Comparison of ENCODE assay signal across 8 cellular contexts in the genomic region with DNA sequence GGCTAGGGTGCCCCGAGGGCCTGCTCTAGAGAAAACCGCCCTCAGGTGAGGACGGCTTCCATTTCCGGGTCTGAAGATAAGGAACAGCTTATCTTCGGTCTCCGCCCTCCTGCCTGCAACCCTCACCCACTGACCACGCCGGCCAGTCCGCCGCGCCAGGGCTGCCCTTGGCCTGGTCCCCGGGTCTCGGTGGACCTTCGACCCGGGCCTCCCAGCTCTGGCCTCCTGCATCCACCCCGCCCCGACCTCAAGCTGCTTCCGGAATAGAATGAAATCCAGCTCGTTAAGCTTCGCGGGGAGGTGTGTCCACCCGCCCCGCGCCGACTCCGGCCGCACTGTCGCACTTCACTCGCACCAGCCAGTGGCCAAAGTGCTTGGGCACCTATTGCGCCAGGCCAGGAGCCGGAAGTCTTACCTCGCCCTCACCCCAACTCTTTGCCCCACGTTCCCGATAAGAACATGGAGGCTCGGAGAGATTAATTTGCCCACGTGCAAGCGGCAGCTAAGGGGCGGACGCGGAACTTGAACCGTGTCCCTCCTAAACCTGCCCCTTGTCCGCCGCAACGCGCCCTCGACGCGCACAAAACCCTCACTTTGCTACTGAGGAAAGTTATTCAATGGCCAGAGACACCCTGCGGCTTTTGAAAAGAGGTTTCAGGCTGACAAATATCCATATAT. TPM values are rescaled to one million over a fixed set of nuclear protein-coding genes. Genes with fewer than 3 reads are reported as not detected.
DNase-seq lines count a peak whose midpoint lies in the region; ATAC-seq and TF ChIP-seq lines count a peak whose summit lies in the region.

No MANE protein-coding gene starts in this region.

- intact Hi-C loops in HCT116 (cut with micrococcal nuclease), result loop anchor here (1.0 to 10.0 kb wide), 7 partner anchors 97 to 732 kb away; partner anchors contain the start of genes CFAP20 and CSNK2A2

- H3K27ac ChIP-seq in HCT116 (ENCODE audit: low read depth, low read length), result peak overlapping the region; percentile 93

- H3K27me3 ChIP-seq in HCT116 (ENCODE audit: insufficient read depth, low read length), result no peaks in the 10 kb centered on the region

- POLR2A ChIA-PET in HCT116 (lab: Charles Lee), result interaction anchor here (0.6 to 2.0 kb wide), 4 partner anchors 10 to 579 kb away, joined by 3 to 13 read pairs (median 4); partner anchors contain the start of gene CFAP20
- POLR2A ChIA-PET in T-cell (lab: Charles Lee), result interaction anchor here (0.5 to 1.0 kb wide), 6 partner anchors 103 to 1574 kb away, joined by 3 to 8 read pairs (median 6); partner anchors contain the start of genes CFAP20 (in 1 of the 2), KATNB1 (in 1 of the 2) and NUDT21 (in 1 of the 2)
- POLR2A ChIA-PET in naive thymus-derived CD8-positive, alpha-beta T cell (lab: Charles Lee), result interaction anchor here (1.1 kb wide), 1 partner anchor 105 kb away, joined by 4 read pairs; the partner anchor contains the start of gene CFAP20

- CTCF ChIA-PET in HCT116 (lab: Charles Lee) (interaction anchor here (0.6 to 2.8 kb wide), 5 partner anchors 10 to 105 kb away, joined by 3 to 16 read pairs (median 6); partner anchors contain the start of gene CFAP20), T-cell (lab: Charles Lee) (interaction anchor here (0.5 to 1.1 kb wide), 6 partner anchors 27 to 463 kb away, joined by 3 to 5 read pairs (median 4); no protein-coding TSS in a partner anchor)

- RAD21 ChIA-PET in HCT116 (lab: Charles Lee; ENCODE audit: low non-redundant PET in 1 of 2, low total read pairs in 2 of 2, uncharacterized antibody in 2 of 2, unreplicated experiment in 2 of 2), result interaction anchor here (0.9 to 1.0 kb wide), 3 partner anchors 97 to 104 kb away, joined by 3 read pairs; partner anchors contain the start of gene CFAP20 (in 2 of the 2)

- no peaks in the 10 kb centered on the region for H3K9me3 Mint-ChIP-seq in T-cell
- H3K9me3 Mint-ChIP-seq in naive thymus-derived CD8-positive, alpha-beta T cell, result no peaks in the 10 kb centered on the region

- H3K4me3 ChIP-seq in HCT116 (replicated peaks in 1 of 2; ENCODE audit: low read depth in 1 of 2, low read length in 2 of 2) (peak overlapping the region; percentile 78 to 94), epithelial cell of esophagus (ENCODE audit: low read length) (peak overlapping the region; percentile 50)

- H3K9me3 ChIP-seq in HCT116 (ENCODE audit: control insufficient read depth in 1 of 2, insufficient read depth in 1 of 2, low read depth in 1 of 2, low read length in 2 of 2), result no peaks in the 10 kb centered on the region

- BruUV-seq in HCT116 (replicated peaks; lab: Mats Ljungman, UMichigan), result TSS peak; percentile 75

- no peaks in the 10 kb centered on the region for H3K36me3 ChIP-seq in HCT116 (ENCODE audit: control insufficient read depth in 1 of 2, insufficient read depth in 2 of 2, low read length in 2 of 2)

- peak overlapping the region; percentile 95 for H3K4me2 ChIP-seq in HCT116 (ENCODE audit: low read length)

- H3K4me1 Mint-ChIP-seq in T-cell, result peaks cover 22 to 29% (median 24%) of the 10 kb centered on the region in 3 donors
- peaks cover 11 to 29% (median 25%) of the 10 kb centered on the region in 4 donors for H3K4me1 Mint-ChIP-seq in naive thymus-derived CD8-positive, alpha-beta T cell

- peak overlapping the region; percentile 71 for H2AFZ ChIP-seq in HCT116 (ENCODE audit: low read depth, low read length, poor library complexity, severe bottlenecking)

- peaks cover 36% of the 10 kb centered on the region; the same call in 1 of the 2 replicates for H3K79me2 ChIP-seq in HCT116 (ENCODE audit: insufficient read depth, low read length)

- TF ChIP-seq CTCF in HCT116 (IDR thresholded peaks at IDR 0.05 in 2 of 3, conservative IDR thresholded peaks at IDR 0.05 in 1 of 3; ENCODE audit: borderline replicate concordance in 1 of 3, insufficient read depth in 1 of 3, low read depth in 2 of 3, low read length in 2 of 3), result no peak
- TF ChIP-seq CTCF in epithelial cell of esophagus (IDR thresholded peaks at IDR 0.05; ENCODE audit: insufficient read depth, low read depth, low read length, missing control alignments), result no peak

- peak overlapping the region; percentile 76 to 89 for H3K27ac Mint-ChIP-seq in T-cell
- H3K27ac Mint-ChIP-seq in naive thymus-derived CD8-positive, alpha-beta T cell, result peak overlapping the region; percentile 55 to 95 (median 87)

- H4K20me1 ChIP-seq in HCT116 (ENCODE audit: insufficient read depth), result no peaks in the 10 kb centered on the region

- TF ChIP-seq POLR2A in HCT116 (IDR thresholded peaks at IDR 0.05; ENCODE audit: borderline replicate concordance, extremely low read depth, insufficient read depth, insufficient read length), result no peak

- DNase-seq in HCT116 (ENCODE audit: low read depth, low spot score) (peak; percentile 56), T-cell (peak in 10 of 34 experiments; percentile 8 to 41 (median 20)), epithelial cell of esophagus (ENCODE audit: low read depth) (no peak), DMS79 (lab: John Stamatoyannopoulos, UW) (no peak)
- DNase-seq in naive thymus-derived CD8-positive, alpha-beta T cell, result peak in 1 of 10 donors; percentile 28

- H3K9me2 ChIP-seq in HCT116 (ENCODE audit: insufficient read depth), result no peaks in the 10 kb centered on the region

- peak overlapping the region; percentile 89 to 91 (median 90) for H3K4me3 Mint-ChIP-seq in T-cell
- H3K4me3 Mint-ChIP-seq in naive thymus-derived CD8-positive, alpha-beta T cell, result peak overlapping the region; percentile 85 to 94 (median 92)

- H3K27me3 Mint-ChIP-seq in T-cell, result peaks cover 4 to 13% of the 10 kb centered on the region in 2 donors
- peaks cover 0 to 15% (median 8%) of the 10 kb centered on the region in 5 donors for H3K27me3 Mint-ChIP-seq in naive thymus-derived CD8-positive, alpha-beta T cell

- peaks cover 29 to 52% of the 10 kb centered on the region in 2 experiments for H3K4me1 ChIP-seq in HCT116 (ENCODE audit: control insufficient read depth in 1 of 2, insufficient read depth in 2 of 2, low read length in 2 of 2)

- no peak for TF ChIP-seq RAD21 in HCT116 (IDR thresholded peaks at IDR 0.05; ENCODE audit: low read depth)

- peak; percentile 33 for ATAC-seq in HCT116
- ATAC-seq in T-cell (replicated peaks in 1 of 4), result peak in 2 of 4 experiments; percentile 12 to 16
- ATAC-seq in naive thymus-derived CD8-positive, alpha-beta T cell, result peak; percentile 24 to 26
- ATAC-seq in GM21529 (IDR thresholded peaks at IDR 0.05; ENCODE audit: unreplicated experiment), result no peak
- no peak for ATAC-seq in GM19463 (IDR thresholded peaks at IDR 0.05; ENCODE audit: unreplicated experiment)
- no peak for ATAC-seq in GM21367 (IDR thresholded peaks at IDR 0.05; ENCODE audit: unreplicated experiment)

- H3K9ac ChIP-seq in HCT116 (ENCODE audit: low read length), result peak overlapping the region; percentile 73

- H3K36me3 Mint-ChIP-seq in T-cell, result no peaks in the 10 kb centered on the region
- no peaks in the 10 kb centered on the region for H3K36me3 Mint-ChIP-seq in naive thymus-derived CD8-positive, alpha-beta T cell

TF ChIP-seq in HCT116, 20 proteins besides CTCF, POLR2A, EP300 and RAD21 (continues in another document):
- TF ChIP-seq JUND (IDR thresholded peaks at IDR 0.05), result no peak
- TF ChIP-seq, protein P1, sequence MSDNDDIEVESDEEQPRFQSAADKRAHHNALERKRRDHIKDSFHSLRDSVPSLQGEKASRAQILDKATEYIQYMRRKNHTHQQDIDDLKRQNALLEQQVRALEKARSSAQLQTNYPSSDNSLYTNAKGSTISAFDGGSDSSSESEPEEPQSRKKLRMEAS (IDR thresholded peaks at IDR 0.05), result peak; percentile 60; the same call in 1 of the 2 replicates
- TF ChIP-seq ZFX (IDR thresholded peaks at IDR 0.05), result peak; percentile 55; the same call in 1 of the 2 replicates
- TF ChIP-seq ZBTB33 (IDR thresholded peaks at IDR 0.05; ENCODE audit: extremely low read depth, insufficient replicate concordance, low read length), result no peak
- no peak; the same call in 1 of the 2 replicates for TF ChIP-seq CBX3 (IDR thresholded peaks at IDR 0.05; ENCODE audit: low read depth)
- TF ChIP-seq, protein P2, sequence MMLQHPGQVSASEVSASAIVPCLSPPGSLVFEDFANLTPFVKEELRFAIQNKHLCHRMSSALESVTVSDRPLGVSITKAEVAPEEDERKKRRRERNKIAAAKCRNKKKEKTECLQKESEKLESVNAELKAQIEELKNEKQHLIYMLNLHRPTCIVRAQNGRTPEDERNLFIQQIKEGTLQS (IDR thresholded peaks at IDR 0.05), result no peak
- peak; percentile 48 for TF ChIP-seq SP1 (IDR thresholded peaks at IDR 0.05; ENCODE audit: low read depth)

RNA-seq across cellular contexts. Expression of gene MMP15, which starts 0.7 kb away (rescaled TPM):
- total RNA-seq in HCT116 (2021; ENCODE audit: unreplicated experiment) (38.5 TPM), T-cell (1 to 10 TPM in 2 of 5 donors, under 1 TPM in 3; 0.30 to 1.3 (median 0.85) TPM)
- polyA plus RNA-seq in HCT116 (2012), result 25.4 and 27.9 TPM in 2 replicates
- under 1 TPM; 0.25 to 0.36 TPM for total RNA-seq in naive thymus-derived CD8-positive, alpha-beta T cell
- under 1 TPM in 1 of 3 donors, not detected in 2; 0.06 TPM for polyA plus RNA-seq in naive thymus-derived CD8-positive, alpha-beta T cell

RNA-seq across cellular contexts. Expression of gene USB1, which starts 23.6 kb away (rescaled TPM):
- total RNA-seq in HCT116 (2021; ENCODE audit: unreplicated experiment) (73.1 TPM), T-cell (10 to 100 TPM; 31.7 to 44.2 (median 41.3) TPM)
- 52.4 and 54.0 TPM in 2 replicates for polyA plus RNA-seq in HCT116 (2012)
- total RNA-seq in naive thymus-derived CD8-positive, alpha-beta T cell, result 10 to 100 TPM; 30.2 to 31.4 TPM
- polyA plus RNA-seq in naive thymus-derived CD8-positive, alpha-beta T cell, result 10 to 100 TPM; 31.1 to 36.4 (median 32.8) TPM

RNA-seq across cellular contexts. Expression of gene ZNF319, which starts 24.3 kb away (rescaled TPM):
- total RNA-seq in HCT116 (2021; ENCODE audit: unreplicated experiment), result 7.1 TPM
- polyA plus RNA-seq in HCT116 (2012), result 5.2 and 6.1 TPM in 2 replicates
- total RNA-seq in T-cell, result 10 to 100 TPM; 14.9 to 25.4 (median 20.4) TPM
- 10 to 100 TPM; 20.2 to 21.6 TPM for total RNA-seq in naive thymus-derived CD8-positive, alpha-beta T cell
- polyA plus RNA-seq in naive thymus-derived CD8-positive, alpha-beta T cell, result 10 to 100 TPM in 1 of 3 donors, 1 to 10 TPM in 2; 3.7 to 10.7 (median 6.0) TPM

RNA-seq across cellular contexts. Expression of gene CNGB1, which starts 53.9 kb away (rescaled TPM):
- not detected for total RNA-seq in HCT116 (2021; ENCODE audit: unreplicated experiment)
- polyA plus RNA-seq in HCT116 (2012), result 0.01 TPM in 1 of 2 replicates, not detected in the other
- total RNA-seq in T-cell, result not detected
- not detected for total RNA-seq in naive thymus-derived CD8-positive, alpha-beta T cell
- polyA plus RNA-seq in naive thymus-derived CD8-positive, alpha-beta T cell, result not detected

Comparison
In these comparisons a context has a peak if more than half of its experiments do, and no peak if none do; other contexts are left out.
1. ATAC-seq: peak in HCT116 (single experiment) and naive thymus-derived CD8-positive, alpha-beta T cell (2 of 2); none in GM21529 (single experiment), GM19463 (single experiment) and GM21367 (single experiment).
2. RNA of gene MMP15, which starts 0.7 kb away (total RNA-seq): 38.5 TPM in HCT116 (single experiment); 0.30 to 1.3 TPM in T-cell and 0.25 to 0.36 TPM in naive thymus-derived CD8-positive, alpha-beta T cell; every median in the first group is over 10 times any median in the second.